In the genomic region with DNA sequence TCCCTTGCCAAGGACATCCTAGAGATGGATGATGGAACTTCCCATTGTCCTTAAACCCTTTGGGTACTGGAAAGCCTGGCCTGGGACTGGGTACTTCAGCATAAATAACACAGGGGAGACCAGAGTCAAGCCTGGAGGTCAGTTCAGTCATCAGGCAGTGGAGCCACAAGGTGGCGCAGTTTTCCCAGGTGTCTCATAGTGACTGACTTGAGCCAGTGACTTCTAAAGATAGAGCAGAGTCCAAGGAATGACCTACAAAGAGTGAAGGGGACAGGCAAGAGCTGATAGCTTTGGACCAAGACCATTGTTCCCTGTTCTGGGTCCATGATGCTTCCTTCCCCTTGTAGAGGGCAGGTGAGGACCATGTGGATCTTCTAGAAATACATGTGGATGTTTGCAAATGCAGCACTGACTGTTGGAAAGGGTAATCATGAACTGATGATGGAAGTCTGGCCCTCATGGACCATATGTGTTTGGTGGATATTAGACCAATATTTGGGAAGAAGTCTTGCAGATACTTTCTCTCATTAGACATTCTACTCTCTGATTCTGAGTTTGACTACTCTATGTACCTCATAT, we compare ENCODE assay signal across 8 cellular contexts. TPM values are rescaled to one million over a fixed set of nuclear protein-coding genes. Genes with fewer than 3 reads are reported as not detected.
DNase-seq lines count a peak whose midpoint lies in the region; ATAC-seq and TF ChIP-seq lines count a peak whose summit lies in the region.
"Not testable (repeated sequence)": the region's sequence is repeated elsewhere in the genome, so short reads cannot be mapped to it uniquely, and the experiment has no call there.
"Had no signal": no experiment of that assay in that cellular context is flagged by ENCODE, and none has a peak within 500 bp of the region (broad histone marks: within the 10 kb centered on the region; RNA-seq: fewer than 3 reads in every experiment).

No MANE protein-coding gene starts in this region.

- DNase-seq in HCT116 (ENCODE audit: low read depth, low spot score); MM.1S; RWPE2 (ENCODE audit: low spot score); endodermal cell; kidney epithelial cell (ENCODE audit: low read depth): not testable (repeated sequence)
- DNase-seq in activated CD4-positive, alpha-beta memory T cell treated with anti-CD3 and anti-CD28 coated beads for 36 hours: peak; percentile 22

- not testable (repeated sequence) for H3K27ac ChIP-seq in C4-2B; HCT116 (ENCODE audit: low read depth, low read length); MM.1S (ENCODE audit: low read length); endodermal cell (ENCODE audit: low read depth, low read length)
- H3K27ac ChIP-seq in RWPE2 (ENCODE audit: poor library complexity, severe bottlenecking): peak overlapping the region; percentile 100

- intact Hi-C loops in HCT116 (cut with micrococcal nuclease); activated CD4-positive, alpha-beta memory T cell treated with anti-CD3 and anti-CD28 coated beads for 36 hours (cut with micrococcal nuclease): not testable (repeated sequence)

- H3K4me3 ChIP-seq in HCT116 (replicated peaks in 1 of 2; ENCODE audit: low read depth in 1 of 2, low read length in 2 of 2); MM.1S (ENCODE audit: low read length); RWPE2 (ENCODE audit: severe bottlenecking); endodermal cell (ENCODE audit: low read length); kidney epithelial cell (ENCODE audit: low read depth, low read length): not testable (repeated sequence)

- TF ChIP-seq CTCF in C4-2B (conservative IDR thresholded peaks at IDR 0.05): peak; percentile 27
- peak in 2 of 3 experiments; percentile 33 to 51; a peak in 2 of 6 replicates for TF ChIP-seq CTCF in HCT116 (IDR thresholded peaks at IDR 0.05 in 2 of 3, conservative IDR thresholded peaks at IDR 0.05 in 1 of 3; ENCODE audit: borderline replicate concordance in 1 of 3, insufficient read depth in 1 of 3, low read depth in 2 of 3, low read length in 2 of 3)
- peak; percentile 31 for TF ChIP-seq CTCF in MM.1S (IDR thresholded peaks at IDR 0.05; ENCODE audit: low read length)
- TF ChIP-seq CTCF in RWPE2 (IDR thresholded peaks at IDR 0.05; ENCODE audit: poor library complexity, severe bottlenecking): peak; percentile 11
- peak; percentile 45 for TF ChIP-seq CTCF in endodermal cell (conservative IDR thresholded peaks at IDR 0.05)
- peak; percentile 4 for TF ChIP-seq CTCF in kidney epithelial cell (IDR thresholded peaks at IDR 0.05; ENCODE audit: insufficient read depth, low read length, poor library complexity, severe bottlenecking)

- CTCF ChIA-PET in HCT116 (lab: Charles Lee); activated CD4-positive, alpha-beta memory T cell treated with anti-CD3 and anti-CD28 coated beads for 36 hours (lab: Charles Lee): not testable (repeated sequence)

- H3K36me3 Mint-ChIP-seq in activated CD4-positive, alpha-beta memory T cell treated with anti-CD3 and anti-CD28 coated beads for 36 hours; endodermal cell (ENCODE audit: low read depth): not testable (repeated sequence)

- not testable (repeated sequence) for H3K9me3 ChIP-seq in HCT116 (ENCODE audit: control insufficient read depth in 1 of 2, insufficient read depth in 1 of 2, low read depth in 1 of 2, low read length in 2 of 2); MM.1S (replicated peaks; ENCODE audit: insufficient read depth, low read length); RWPE2 (ENCODE audit: severe bottlenecking); endodermal cell (ENCODE audit: control insufficient read depth, low read length)

- not testable (repeated sequence) for H3K4me2 ChIP-seq in HCT116 (ENCODE audit: low read length); MM.1S (ENCODE audit: low read depth, low read length)

- RAD21 ChIA-PET in HCT116 (lab: Charles Lee; ENCODE audit: low non-redundant PET in 1 of 2, low total read pairs in 2 of 2, uncharacterized antibody in 2 of 2, unreplicated experiment in 2 of 2): not testable (repeated sequence)

- not testable (repeated sequence) for BruUV-seq in HCT116 (replicated peaks; lab: Mats Ljungman, UMichigan)

- TF ChIP-seq POLR2A in HCT116 (IDR thresholded peaks at IDR 0.05; ENCODE audit: borderline replicate concordance, extremely low read depth, insufficient read depth, insufficient read length): not testable (repeated sequence)

- not testable (repeated sequence) for H3K27me3 ChIP-seq in HCT116 (ENCODE audit: insufficient read depth, low read length); MM.1S (replicated peaks; ENCODE audit: insufficient read depth, low read length); RWPE2 (ENCODE audit: insufficient read depth, poor library complexity, severe bottlenecking); endodermal cell (ENCODE audit: control insufficient read depth, insufficient read depth, low read length, poor library complexity, severe bottlenecking); kidney epithelial cell (ENCODE audit: control insufficient read depth, insufficient read depth, low read length)

- not testable (repeated sequence) for H4K20me1 ChIP-seq in HCT116 (ENCODE audit: insufficient read depth); MM.1S (ENCODE audit: insufficient read depth, low read length)

- not testable (repeated sequence) for H3K4me1 Mint-ChIP-seq in activated CD4-positive, alpha-beta memory T cell treated with anti-CD3 and anti-CD28 coated beads for 36 hours (ENCODE audit: low read depth); endodermal cell

- H3K4me3 Mint-ChIP-seq in activated CD4-positive, alpha-beta memory T cell treated with anti-CD3 and anti-CD28 coated beads for 36 hours; endodermal cell: not testable (repeated sequence)

- WGBS in endodermal cell (ENCODE audit: insufficient coverage in 1 of 2, insufficient read length in 1 of 2), 2 experiments: 48% methylated on average over 1 of the region's 1 CpG; no CpG with 5 or more reads in 1 of the 2 experiments

- TF ChIP-seq RAD21 in HCT116 (IDR thresholded peaks at IDR 0.05; ENCODE audit: low read depth): peak; percentile 3; the same call in 1 of the 2 replicates

- not testable (repeated sequence) for H3K79me2 ChIP-seq in HCT116 (ENCODE audit: insufficient read depth, low read length); MM.1S (ENCODE audit: low read length)

- not testable (repeated sequence) for H3K9me2 ChIP-seq in HCT116 (ENCODE audit: insufficient read depth); MM.1S (replicated peaks; ENCODE audit: insufficient read depth, low read length)

- H3K27ac Mint-ChIP-seq in activated CD4-positive, alpha-beta memory T cell treated with anti-CD3 and anti-CD28 coated beads for 36 hours; endodermal cell: not testable (repeated sequence)

- not testable (repeated sequence) for H3K36me3 ChIP-seq in HCT116 (ENCODE audit: control insufficient read depth in 1 of 2, insufficient read depth in 2 of 2, low read length in 2 of 2); MM.1S (replicated peaks; ENCODE audit: insufficient read depth, low read length); RWPE2 (ENCODE audit: low read depth); endodermal cell (ENCODE audit: control insufficient read depth, insufficient read depth, low read length); kidney epithelial cell (ENCODE audit: control insufficient read depth, insufficient read depth, low read length)

- not testable (repeated sequence) for H2AFZ ChIP-seq in HCT116 (ENCODE audit: low read depth, low read length, poor library complexity, severe bottlenecking); MM.1S (ENCODE audit: low read length)

- H3K9me3 Mint-ChIP-seq in activated CD4-positive, alpha-beta memory T cell treated with anti-CD3 and anti-CD28 coated beads for 36 hours: not testable (repeated sequence)
- peaks cover 82% of the 10 kb centered on the region for H3K9me3 Mint-ChIP-seq in endodermal cell

- H3K27me3 Mint-ChIP-seq in activated CD4-positive, alpha-beta memory T cell treated with anti-CD3 and anti-CD28 coated beads for 36 hours; endodermal cell (ENCODE audit: insufficient read depth): not testable (repeated sequence)

- not testable (repeated sequence) for H3F3A ChIP-seq in MM.1S (ENCODE audit: insufficient read depth, low read length)

- H3K4me1 ChIP-seq in HCT116 (ENCODE audit: control insufficient read depth in 1 of 2, insufficient read depth in 2 of 2, low read length in 2 of 2): peaks cover 3 to 12% of the 10 kb centered on the region in 2 experiments; a peak in 3 of 4 replicates
- H3K4me1 ChIP-seq in MM.1S (ENCODE audit: low read length); endodermal cell (ENCODE audit: control insufficient read depth, insufficient read depth, low read length): not testable (repeated sequence)
- peaks cover 26% of the 10 kb centered on the region for H3K4me1 ChIP-seq in RWPE2 (ENCODE audit: insufficient read depth, poor library complexity, severe bottlenecking)

- ATAC-seq in HCT116; RWPE2 (ENCODE audit: low read depth): not testable (repeated sequence)

- H3K9ac ChIP-seq in HCT116 (ENCODE audit: low read length); MM.1S (ENCODE audit: low read length); endodermal cell (ENCODE audit: extremely low read depth, low read length, poor library complexity, severe bottlenecking): not testable (repeated sequence)

- POLR2A ChIA-PET in HCT116 (lab: Charles Lee); activated CD4-positive, alpha-beta memory T cell treated with anti-CD3 and anti-CD28 coated beads for 36 hours (lab: Charles Lee): not testable (repeated sequence)

RNA-seq across cellular contexts. Expression of gene PSG5, which starts 6.7 kb away (rescaled TPM):
- total RNA-seq in HCT116 (2021; ENCODE audit: unreplicated experiment): not detected
- not detected in 2 replicates for polyA plus RNA-seq in HCT116 (2012)
- not detected for total RNA-seq in activated CD4-positive, alpha-beta memory T cell treated with anti-CD3 and anti-CD28 coated beads for 36 hours
- total RNA-seq in endodermal cell: not detected
- not detected for polyA plus RNA-seq in endodermal cell (2013, experiment 1 of 2)
- polyA plus RNA-seq in endodermal cell (2013, experiment 2 of 2): not detected
- total RNA-seq in kidney epithelial cell: 0.34 and 0.96 TPM in 2 replicates
- total RNA-seq: CD8-positive, alpha-beta memory T cell had no signal
- polyA plus RNA-seq: CD8-positive, alpha-beta memory T cell had no signal

RNA-seq across cellular contexts. Expression of gene PSG4, which starts 25.8 kb away (rescaled TPM):
- not detected for total RNA-seq in HCT116 (2021; ENCODE audit: unreplicated experiment)
- not detected in 2 replicates for polyA plus RNA-seq in HCT116 (2012)
- not detected for total RNA-seq in activated CD4-positive, alpha-beta memory T cell treated with anti-CD3 and anti-CD28 coated beads for 36 hours
- total RNA-seq in endodermal cell: not detected
- polyA plus RNA-seq in endodermal cell (2013, experiment 1 of 2): 0.32 TPM
- not detected for polyA plus RNA-seq in endodermal cell (2013, experiment 2 of 2)
- 3.0 and 7.4 TPM in 2 replicates for total RNA-seq in kidney epithelial cell
- total RNA-seq: CD8-positive, alpha-beta memory T cell had no signal
- polyA plus RNA-seq: CD8-positive, alpha-beta memory T cell had no signal
